Comparison of ENCODE assay signal across 22 cellular contexts in the genomic region with DNA sequence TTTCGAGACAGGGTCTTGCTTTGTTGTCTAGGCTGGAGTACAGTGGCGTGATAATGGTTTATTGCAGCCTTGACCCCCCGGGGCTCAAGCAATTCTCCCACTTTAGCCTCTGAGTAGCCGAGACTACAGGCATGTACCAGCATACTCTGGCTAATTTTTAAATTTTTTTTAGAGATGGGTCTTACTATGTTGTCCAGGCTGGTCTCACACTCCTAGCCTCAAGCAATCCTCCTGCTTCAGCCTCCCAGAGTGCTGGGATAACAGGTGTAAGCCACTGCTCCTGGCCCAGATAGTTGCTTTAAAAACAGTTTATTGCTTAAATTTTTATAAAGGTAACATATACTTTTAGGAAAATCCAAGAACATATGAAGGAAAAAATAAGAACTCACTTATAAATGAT. TPM values are rescaled to one million over a fixed set of nuclear protein-coding genes. Genes with fewer than 3 reads are reported as not detected.
"Had no signal": no experiment of that assay in that cellular context is flagged by ENCODE, and none has a peak within 500 bp of the region (broad histone marks: within the 10 kb centered on the region; RNA-seq: fewer than 3 reads in every experiment).

No MANE protein-coding gene starts in this region.

- H3K9me3 Mint-ChIP-seq: effector memory CD8-positive, alpha-beta T cell; stimulated activated naive CD8-positive, alpha-beta T cell treated with anti-CD3 and anti-CD28 coated beads, Interleukin-15, amount 100 ng/mL, for 72 hours had no signal

- H3K27ac ChIP-seq: left ventricle myocardium inferior, lower lobe of right lung, parathyroid adenoma, upper lobe of left lung, uterus had no signal

- H3K36me3 Mint-ChIP-seq: memory B cell had no signal

- ATAC-seq: effector memory CD8-positive, alpha-beta T cell; left cardiac atrium; lower lobe of right lung; sciatic nerve; stimulated activated naive B cell treated with anti-CD40 and anti-IgM and Interleukin-4, amounts not matched to agents 10 μg/mL and 1 μg/mL and 100 μg/mL, for 72 hours; stimulated activated naive CD8-positive, alpha-beta T cell treated with anti-CD3 and anti-CD28 coated beads, Interleukin-15, amount 100 ng/mL, for 72 hours had no signal

- H3K9me3 ChIP-seq: lower lobe of right lung, upper lobe of left lung, uterus had no signal

- H3K4me1 ChIP-seq: foreskin keratinocyte, lower lobe of right lung, parathyroid adenoma, upper lobe of left lung, uterus had no signal

- DNase-seq: effector memory CD8-positive, alpha-beta T cell; erythroblast; kidney; left cardiac atrium; left ventricle myocardium inferior; lower lobe of right lung; naive B cell; occipital lobe; stimulated activated CD4-positive, alpha-beta T cell treated with anti-CD3 and anti-CD28 coated beads, Interleukin-2, amount 100 ng/mL, for 24 hours; stimulated activated CD4-positive, alpha-beta T cell treated with anti-CD3 and anti-CD28 coated beads, Interleukin-4, amount 100 ng/mL, for 4 hours; stimulated activated naive B cell treated with anti-CD40 and anti-IgM and Interleukin-4, amounts not matched to agents 10 μg/mL and 1 μg/mL and 100 μg/mL, for 72 hours; stimulated activated naive CD8-positive, alpha-beta T cell treated with anti-CD3 and anti-CD28 coated beads, Interleukin-15, amount 100 ng/mL, for 72 hours; upper lobe of left lung; uterus had no signal

- H3K27me3 ChIP-seq: foreskin keratinocyte, upper lobe of left lung, uterus had no signal

- H3K36me3 ChIP-seq: left ventricle myocardium inferior, lower lobe of right lung, upper lobe of left lung, uterus had no signal

- H3K4me3 Mint-ChIP-seq: effector memory CD8-positive, alpha-beta T cell; memory B cell; nephron; stimulated activated naive B cell treated with anti-CD40 and anti-IgM and Interleukin-4, amounts not matched to agents 10 μg/mL and 1 μg/mL and 100 μg/mL, for 72 hours; stimulated activated naive CD8-positive, alpha-beta T cell treated with anti-CD3 and anti-CD28 coated beads, Interleukin-15, amount 100 ng/mL, for 72 hours had no signal

- H3K9ac ChIP-seq: parathyroid adenoma had no signal

- H3K27ac Mint-ChIP-seq: effector memory CD8-positive, alpha-beta T cell; memory B cell; naive B cell; nephron; stimulated activated naive B cell treated with anti-CD40 and anti-IgM and Interleukin-4, amounts not matched to agents 10 μg/mL and 1 μg/mL and 100 μg/mL, for 72 hours; stimulated activated naive CD8-positive, alpha-beta T cell treated with anti-CD3 and anti-CD28 coated beads, Interleukin-15, amount 100 ng/mL, for 72 hours had no signal

- H3K4me3 ChIP-seq: left ventricle myocardium inferior, lower lobe of right lung, upper lobe of left lung, uterus had no signal

RNA-seq across cellular contexts. Expression of gene NEURL1, which starts 26.3 kb away (rescaled TPM):
- total RNA-seq: subcutaneous adipose tissue had no signal

RNA-seq across cellular contexts. Expression of gene CALHM3, which starts 40.8 kb away (rescaled TPM):
- total RNA-seq: foreskin keratinocyte, kidney, left cardiac atrium, left ventricle myocardium inferior, lower lobe of right lung, occipital lobe, pulmonary artery endothelial cell, sciatic nerve, skeletal muscle tissue, subcutaneous adipose tissue, uterus had no signal
